Comparison of ENCODE assay signal across 12 cellular contexts in the genomic region with DNA sequence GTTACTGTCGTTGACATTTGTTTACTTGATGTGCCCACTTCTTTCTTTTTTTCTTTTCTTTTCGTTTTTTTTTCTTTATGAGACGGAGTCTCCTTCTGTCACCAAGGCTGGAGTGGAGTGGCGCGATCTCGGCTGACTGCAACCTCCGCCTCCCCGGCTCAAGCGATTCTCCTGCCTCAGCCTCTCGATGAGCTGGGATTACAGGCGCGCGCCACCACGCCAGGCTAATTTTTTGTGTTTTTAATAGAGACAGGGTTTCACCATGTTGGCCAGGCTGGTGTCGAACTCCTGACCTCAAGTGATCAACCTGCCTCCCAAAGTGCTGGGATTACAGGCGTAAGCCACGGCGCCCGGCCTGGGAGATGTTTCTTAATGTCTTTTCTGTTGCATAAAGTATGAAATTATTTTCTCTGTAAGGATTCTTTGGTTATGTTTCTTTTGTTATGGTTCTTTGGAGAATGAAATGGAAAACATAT. TPM values are rescaled to one million over a fixed set of nuclear protein-coding genes. Genes with fewer than 3 reads are reported as not detected.
DNase-seq lines count a peak whose midpoint lies in the region; ATAC-seq and TF ChIP-seq lines count a peak whose summit lies in the region.
"Had no signal": no experiment of that assay in that cellular context is flagged by ENCODE, and none has a peak within 500 bp of the region (broad histone marks: within the 10 kb centered on the region; RNA-seq: fewer than 3 reads in every experiment).

No MANE protein-coding gene starts in this region.

- H3K27ac ChIP-seq in SK-N-MC (no peak overlapping the region), right atrium auricular region (no peak overlapping the region)
- no peak overlapping the region for H3K27ac ChIP-seq in CD4-positive, alpha-beta T cell (ENCODE audit: low read depth, low read length)

- no peaks in the 10 kb centered on the region for H3K4me1 ChIP-seq in right atrium auricular region

- H3K36me3 Mint-ChIP-seq in activated T-cell treated with anti-CD3 and anti-CD28 coated beads, Interleukin-2, amount 50 U/mL, for 72 hours (ENCODE audit: insufficient read depth in 2 of 2), result peaks cover 4 to 6% of the 10 kb centered on the region in 2 donors
- H3K36me3 Mint-ChIP-seq in stimulated activated effector memory CD8-positive, alpha-beta T cell treated with anti-CD3 and anti-CD28 coated beads, Interleukin-12 subunit alpha, Interleukin-12 subunit beta, amount 100 ng/mL, for 72 hours, result peaks cover 23% of the 10 kb centered on the region
- H3K36me3 Mint-ChIP-seq in CD4-positive, alpha-beta T cell (ENCODE audit: low read depth), result no peaks in the 10 kb centered on the region

- H3K9me3 ChIP-seq in SK-N-MC (ENCODE audit: low read depth, low read length) (no peaks in the 10 kb centered on the region), right atrium auricular region (peaks cover 0 to 6% of the 10 kb centered on the region in 2 donors)
- peaks cover 6% of the 10 kb centered on the region for H3K9me3 ChIP-seq in CD4-positive, alpha-beta T cell (ENCODE audit: control insufficient read depth, low read length)

- H3K9ac ChIP-seq in SK-N-MC (ENCODE audit: insufficient read length), result peak overlapping the region; percentile 63

- H3K4me1 Mint-ChIP-seq in activated T-cell treated with anti-CD3 and anti-CD28 coated beads, Interleukin-2, amount 50 U/mL, for 72 hours (ENCODE audit: low read depth), result peaks cover 7% of the 10 kb centered on the region
- no peaks in the 10 kb centered on the region for H3K4me1 Mint-ChIP-seq in stimulated activated effector memory CD8-positive, alpha-beta T cell treated with anti-CD3 and anti-CD28 coated beads, Interleukin-12 subunit alpha, Interleukin-12 subunit beta, amount 100 ng/mL, for 72 hours
- no peaks in the 10 kb centered on the region for H3K4me1 Mint-ChIP-seq in CD4-positive, alpha-beta T cell (ENCODE audit: low read depth)
- H3K4me1 Mint-ChIP-seq: B cell had no signal

- no peak for DNase-seq in activated T-cell treated with anti-CD3 and anti-CD28 coated beads, Interleukin-2, amount 50 U/mL, for 72 hours
- DNase-seq in activated T-cell treated with anti-CD3 and anti-CD28 coated beads, Interleukin-2, amount 50 U/mL, for 1 hour, result no peak
- no peak for DNase-seq in SK-N-MC (ENCODE audit: low read depth, low spot score)
- peak in 1 of 2 donors; percentile 9 for DNase-seq in foreskin fibroblast
- no peak for DNase-seq in stimulated activated effector memory CD8-positive, alpha-beta T cell treated with anti-CD3 and anti-CD28 coated beads, Interleukin-12 subunit alpha, Interleukin-12 subunit beta, amount 100 ng/mL, for 72 hours (ENCODE audit: low spot score in 2 of 2)
- DNase-seq in nucleus accumbens (lab: John Stamatoyannopoulos, UW), result no peak
- DNase-seq in right atrium auricular region (ENCODE audit: low spot score), result no peak
- DNase-seq in CD4-positive, alpha-beta T cell, result no peak
- DNase-seq: activated CD4-positive, CD25-positive, alpha-beta regulatory T cell; NCI-H1436 treated with DMSO at 0.1 percent for 48 hours had no signal

- peak overlapping the region; percentile 86 to 89 for H3K4me3 Mint-ChIP-seq in activated T-cell treated with anti-CD3 and anti-CD28 coated beads, Interleukin-2, amount 50 U/mL, for 72 hours
- peak overlapping the region; percentile 56 for H3K4me3 Mint-ChIP-seq in stimulated activated effector memory CD8-positive, alpha-beta T cell treated with anti-CD3 and anti-CD28 coated beads, Interleukin-12 subunit alpha, Interleukin-12 subunit beta, amount 100 ng/mL, for 72 hours
- no peak overlapping the region for H3K4me3 Mint-ChIP-seq in CD4-positive, alpha-beta T cell
- H3K4me3 Mint-ChIP-seq: B cell had no signal

- no peak for TF ChIP-seq CTCF in foreskin fibroblast (IDR thresholded peaks at IDR 0.05; ENCODE audit: low read depth, low read length)
- TF ChIP-seq CTCF in right atrium auricular region (IDR thresholded peaks at IDR 0.05), result no peak
- no peak for TF ChIP-seq CTCF in CD4-positive, alpha-beta T cell (IDR thresholded peaks at IDR 0.05)

- H3K36me3 ChIP-seq in SK-N-MC (ENCODE audit: insufficient read depth, low read length) (no peaks in the 10 kb centered on the region), right atrium auricular region (no peaks in the 10 kb centered on the region)

- intact Hi-C loops in CD4-positive, alpha-beta T cell (cut with DNase I, micrococcal nuclease), result no loop called here

- peaks cover 0 to 2% of the 10 kb centered on the region in 2 donors for H3K9me3 Mint-ChIP-seq in activated T-cell treated with anti-CD3 and anti-CD28 coated beads, Interleukin-2, amount 50 U/mL, for 72 hours
- peaks cover 4% of the 10 kb centered on the region for H3K9me3 Mint-ChIP-seq in stimulated activated effector memory CD8-positive, alpha-beta T cell treated with anti-CD3 and anti-CD28 coated beads, Interleukin-12 subunit alpha, Interleukin-12 subunit beta, amount 100 ng/mL, for 72 hours
- H3K9me3 Mint-ChIP-seq in CD4-positive, alpha-beta T cell, result no peaks in the 10 kb centered on the region

- H3K27ac Mint-ChIP-seq in activated T-cell treated with anti-CD3 and anti-CD28 coated beads, Interleukin-2, amount 50 U/mL, for 72 hours, result peak overlapping the region; percentile 80
- H3K27ac Mint-ChIP-seq in stimulated activated effector memory CD8-positive, alpha-beta T cell treated with anti-CD3 and anti-CD28 coated beads, Interleukin-12 subunit alpha, Interleukin-12 subunit beta, amount 100 ng/mL, for 72 hours, result peak overlapping the region; percentile 48
- no peak overlapping the region for H3K27ac Mint-ChIP-seq in CD4-positive, alpha-beta T cell
- H3K27ac Mint-ChIP-seq: B cell had no signal

- peak overlapping the region; percentile 78 for H3K4me3 ChIP-seq in SK-N-MC
- H3K4me3 ChIP-seq in foreskin fibroblast (ENCODE audit: low read depth in 1 of 2, low read length in 2 of 2), result peak overlapping the region; percentile 17 to 55
- no peak overlapping the region for H3K4me3 ChIP-seq in right atrium auricular region

- CTCF ChIA-PET in CD4-positive, alpha-beta T cell (lab: Charles Lee), result no interaction called here

- H3K27me3 ChIP-seq in right atrium auricular region, result peaks cover 0 to 5% of the 10 kb centered on the region in 2 donors
- H3K27me3 ChIP-seq in CD4-positive, alpha-beta T cell (ENCODE audit: control insufficient read depth, insufficient read depth, low read length), result peaks cover 49% of the 10 kb centered on the region

- H3K27me3 Mint-ChIP-seq in activated T-cell treated with anti-CD3 and anti-CD28 coated beads, Interleukin-2, amount 50 U/mL, for 72 hours (ENCODE audit: low read depth), result peaks cover 34% of the 10 kb centered on the region
- peaks cover 76% of the 10 kb centered on the region for H3K27me3 Mint-ChIP-seq in CD4-positive, alpha-beta T cell

- POLR2A ChIA-PET in CD4-positive, alpha-beta T cell (lab: Charles Lee), result no interaction called here

- no peak for ATAC-seq in activated T-cell treated with anti-CD3 and anti-CD28 coated beads, Interleukin-2, amount 50 U/mL, for 72 hours (replicated peaks in 1 of 2)
- ATAC-seq in stimulated activated effector memory CD8-positive, alpha-beta T cell treated with anti-CD3 and anti-CD28 coated beads, Interleukin-12 subunit alpha, Interleukin-12 subunit beta, amount 100 ng/mL, for 72 hours, result no peak
- no peak for ATAC-seq in CD4-positive, alpha-beta T cell (ENCODE audit: poor library complexity)
- ATAC-seq: left lobe of liver had no signal

RNA-seq across cellular contexts. Expression of gene PRSS16, which starts 33.3 kb away (rescaled TPM):
- total RNA-seq in activated T-cell treated with anti-CD3 and anti-CD28 coated beads, Interleukin-2, amount 50 U/mL, for 72 hours, result 1 to 10 TPM; 5.3 to 5.6 TPM
- total RNA-seq in right atrium auricular region, result 1 to 10 TPM in 1 of 2 donors, not detected in 1; 1.7 TPM
- under 1 TPM; 0.69 to 0.98 TPM for total RNA-seq in CD4-positive, alpha-beta T cell

Comparison
In these comparisons a context has a peak if more than half of its experiments do, and no peak if none do; other contexts are left out.
1. H3K4me3 ChIP-seq: peak in SK-N-MC (single experiment) and foreskin fibroblast (2 of 2); none in right atrium auricular region (0 of 2).